Comparison of ENCODE assay signal across 17 cellular contexts in the genomic region with DNA sequence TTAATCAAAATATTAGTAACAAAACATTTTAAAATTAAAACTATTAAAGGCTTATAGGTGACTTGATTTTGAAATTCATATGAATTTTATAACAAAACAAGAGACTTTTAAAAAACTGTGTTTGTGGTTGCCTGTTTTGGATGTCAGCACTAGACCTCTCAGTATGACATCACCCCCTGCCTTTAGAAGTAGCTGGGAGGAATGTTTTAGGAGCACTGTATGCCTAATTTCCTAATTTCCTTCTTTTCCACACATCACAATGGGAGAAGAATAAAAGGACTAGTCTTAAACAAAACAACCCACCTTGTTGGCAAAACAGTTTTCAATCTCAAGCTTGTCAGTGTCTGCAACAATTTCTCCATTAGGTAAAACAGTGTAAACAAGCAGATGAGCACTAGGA. TPM values are rescaled to one million over a fixed set of nuclear protein-coding genes. Genes with fewer than 3 reads are reported as not detected.
DNase-seq lines count a peak whose midpoint lies in the region; ATAC-seq, FAIRE-seq and TF ChIP-seq lines count a peak whose summit lies in the region.
"Had no signal": no experiment of that assay in that cellular context is flagged by ENCODE, and none has a peak within 500 bp of the region (broad histone marks: within the 10 kb centered on the region; RNA-seq: fewer than 3 reads in every experiment).

No MANE protein-coding gene starts in this region.

- H3K4me3 ChIP-seq in HEK293 (ENCODE audit: low read depth, low read length) = no peak overlapping the region
- no peak overlapping the region for H3K4me3 ChIP-seq in psoas muscle
- H3K4me3 ChIP-seq: BLaER1 treated with 17β-estradiol and CSF1 and Interleukin-3, amounts not matched to agents 10 nM and 100 nM; GM12878 had no signal

- H3K27ac ChIP-seq in HEK293 (ENCODE audit: extremely low read depth, low read depth, low read length) (no peak overlapping the region), psoas muscle (no peak overlapping the region)
- H3K27ac ChIP-seq: BLaER1 treated with 17β-estradiol and CSF1 and Interleukin-3, amounts not matched to agents 10 nM and 100 nM; HL-60 had no signal

- POLR2A ChIA-PET in HEK293 (lab: Yijun Ruan, JAX) = no interaction called here
- POLR2A ChIA-PET in WTC11 (lab: Charles Lee) = no interaction called here

- no peak for TF ChIP-seq CTCF in HEK293 (tag by site-specific recombination; IDR thresholded peaks at IDR 0.05)
- TF ChIP-seq CTCF in WTC11 (IDR thresholded peaks at IDR 0.05) = no peak
- no peak for TF ChIP-seq CTCF in mesothelial cell of epicardium (IDR thresholded peaks at IDR 0.05; ENCODE audit: unreplicated experiment)
- TF ChIP-seq CTCF in psoas muscle (IDR thresholded peaks at IDR 0.05) = no peak

- H3K27ac Mint-ChIP-seq in WTC11 (peak overlapping the region; percentile 55; the same call in 1 of the 2 replicates), mesothelial cell of epicardium (peak overlapping the region; percentile 85)
- H3K27ac Mint-ChIP-seq: CD4-positive, CD25-positive, alpha-beta regulatory T cell; H9; IgD-negative memory B cell had no signal

- H3K27me3 Mint-ChIP-seq in WTC11 (ENCODE audit: low read depth) (no peaks in the 10 kb centered on the region; the same call in 1 of the 2 replicates), mesothelial cell of epicardium (ENCODE audit: low read depth) (peaks cover 18% of the 10 kb centered on the region)

- H3K4me1 Mint-ChIP-seq in WTC11 (peaks cover 23% of the 10 kb centered on the region), mesothelial cell of epicardium (peaks cover 27% of the 10 kb centered on the region)
- H3K4me1 Mint-ChIP-seq: IgD-negative memory B cell had no signal

- FAIRE-seq in frontal cortex (lab: Jason Lieb, UNC) = no peak
- FAIRE-seq: GM12878, GM18507 had no signal

- H3K36me3 Mint-ChIP-seq in WTC11 (no peaks in the 10 kb centered on the region), mesothelial cell of epicardium (no peaks in the 10 kb centered on the region)

- H3K9me3 Mint-ChIP-seq in WTC11 = peaks cover 18% of the 10 kb centered on the region
- peaks cover 20% of the 10 kb centered on the region for H3K9me3 Mint-ChIP-seq in mesothelial cell of epicardium
- H3K9me3 Mint-ChIP-seq: H9 had no signal

- H3K27me3 ChIP-seq in psoas muscle (ENCODE audit: insufficient read depth in 3 of 3, low read length in 2 of 3) = peaks cover 0 to 2% (median 0%) of the 10 kb centered on the region in 3 donors
- H3K27me3 ChIP-seq: BLaER1 treated with 17β-estradiol and CSF1 and Interleukin-3, amounts not matched to agents 10 nM and 100 nM had no signal

- H3K36me3 ChIP-seq in HEK293 (ENCODE audit: control insufficient read depth in 2 of 2, insufficient read depth in 1 of 2, low read length in 2 of 2) = no peaks in the 10 kb centered on the region
- H3K36me3 ChIP-seq in psoas muscle (ENCODE audit: insufficient read depth in 1 of 2, low read depth in 1 of 2) = no peaks in the 10 kb centered on the region
- H3K36me3 ChIP-seq: BLaER1 treated with 17β-estradiol and CSF1 and Interleukin-3, amounts not matched to agents 10 nM and 100 nM had no signal

- H3K4me1 ChIP-seq in HEK293 (ENCODE audit: control insufficient read depth, insufficient read depth, low read length) (peaks cover 10% of the 10 kb centered on the region), psoas muscle (no peaks in the 10 kb centered on the region)
- H3K4me1 ChIP-seq: BLaER1 treated with 17β-estradiol and CSF1 and Interleukin-3, amounts not matched to agents 10 nM and 100 nM had no signal

- H3K9me3 ChIP-seq in HEK293 (ENCODE audit: control insufficient read depth, insufficient read depth, low read depth, low read length) (no peaks in the 10 kb centered on the region), psoas muscle (no peaks in the 10 kb centered on the region)
- H3K9me3 ChIP-seq: BLaER1 treated with 17β-estradiol and CSF1 and Interleukin-3, amounts not matched to agents 10 nM and 100 nM had no signal

- peak; percentile 81 for ATAC-seq in WTC11
- ATAC-seq in psoas muscle = no peak
- ATAC-seq: GM12878 had no signal

- intact Hi-C loops in psoas muscle (cut with DNase I) = no loop called here

- DNase-seq in NCI-H1105 treated with DMSO at 0.1 percent for 48 hours (lab: John Stamatoyannopoulos, UW) (peak; percentile 58), NCI-H1105 (lab: John Stamatoyannopoulos, UW) (no peak), WTC11 (ENCODE audit: low spot score) (no peak), mesothelial cell of epicardium (ENCODE audit: low spot score in 2 of 2, unreplicated experiment in 2 of 2) (no peak), psoas muscle (no peak), frontal cortex (ENCODE audit: low spot score in 2 of 2) (no peak), cerebellum (ENCODE audit: low spot score) (no peak)
- DNase-seq: CD4-positive, CD25-positive, alpha-beta regulatory T cell; H9 had no signal

- H3K4me3 Mint-ChIP-seq in WTC11 (no peak overlapping the region), mesothelial cell of epicardium (no peak overlapping the region)
- H3K4me3 Mint-ChIP-seq: CD4-positive, CD25-positive, alpha-beta regulatory T cell; H9; IgD-negative memory B cell had no signal

- CTCF ChIA-PET in HEK293 (lab: Yijun Ruan, JAX) = no interaction called here
- CTCF ChIA-PET in WTC11 (lab: Charles Lee) = interaction anchor here (1.5 kb wide), 1 partner anchor 121 kb away, joined by 4 read pairs; no protein-coding TSS in a partner anchor

TF ChIP-seq in HEK293, 187 proteins besides CTCF, POLR2A, EP300 and RAD21 (continues in another document):
- 0 out of 2 replicates have a peak, but pooled peaks have one; percentile 12 for TF ChIP-seq IKZF3 (tag by site-specific recombination; IDR thresholded peaks at IDR 0.05)
- 0 out of 2 replicates have a peak, but pooled peaks have one; percentile 16 for TF ChIP-seq ZIC2 (tag by site-specific recombination; IDR thresholded peaks at IDR 0.05)
- TF ChIP-seq ZNF202 (tag by site-specific recombination; IDR thresholded peaks at IDR 0.05; ENCODE audit: borderline replicate concordance) = no peak
- peak; percentile 70; the same call in 1 of the 2 replicates for TF ChIP-seq PRDM1 (tag by site-specific recombination; IDR thresholded peaks at IDR 0.05)
- no peak for TF ChIP-seq TRIM28 (IDR thresholded peaks at IDR 0.05; ENCODE audit: borderline replicate concordance, low read length)
- no peak for TF ChIP-seq ZNF555 (tag by site-specific recombination; conservative IDR thresholded peaks at IDR 0.05)
- no peak for TF ChIP-seq ZNF707 (tag by site-specific recombination; IDR thresholded peaks at IDR 0.05)
- peak; percentile 40; the same call in 1 of the 2 replicates for TF ChIP-seq ZNF629 (tag by site-specific recombination; IDR thresholded peaks at IDR 0.05)
- TF ChIP-seq ZNF394 (tag by site-specific recombination; IDR thresholded peaks at IDR 0.05; ENCODE audit: borderline replicate concordance) = 0 out of 2 replicates have a peak, but pooled peaks have one; percentile 26
- no peak for TF ChIP-seq OVOL3 (tag by site-specific recombination; IDR thresholded peaks at IDR 0.05)
- TF ChIP-seq ZBTB21 (tag by site-specific recombination; IDR thresholded peaks at IDR 0.05) = 0 out of 2 replicates have a peak, but pooled peaks have one; percentile 33
- TF ChIP-seq ZNF335 (tag by site-specific recombination; conservative IDR thresholded peaks at IDR 0.05) = peak; percentile 72

TF ChIP-seq in WTC11, 78 proteins besides CTCF, POLR2A, EP300 and RAD21 (continues in another document):
- no peak for TF ChIP-seq TP53 (CRISPR knock-in tag; IDR thresholded peaks at IDR 0.05)
- no peak for TF ChIP-seq AR (CRISPR knock-in tag; IDR thresholded peaks at IDR 0.05)
- no peak for TF ChIP-seq JUN (CRISPR knock-in tag; IDR thresholded peaks at IDR 0.05)
- TF ChIP-seq ZNF396 (CRISPR knock-in tag; IDR thresholded peaks at IDR 0.05; ENCODE audit: borderline replicate concordance) = no peak
- TF ChIP-seq PRRX2 (CRISPR knock-in tag; IDR thresholded peaks at IDR 0.05) = no peak
- no peak for TF ChIP-seq ZNF121 (CRISPR knock-in tag; IDR thresholded peaks at IDR 0.05)
- no peak for TF ChIP-seq MYBL2 (CRISPR knock-in tag; IDR thresholded peaks at IDR 0.05)
- no peak for TF ChIP-seq ATF3 (CRISPR knock-in tag; conservative IDR thresholded peaks at IDR 0.05)
- TF ChIP-seq, protein P1, sequence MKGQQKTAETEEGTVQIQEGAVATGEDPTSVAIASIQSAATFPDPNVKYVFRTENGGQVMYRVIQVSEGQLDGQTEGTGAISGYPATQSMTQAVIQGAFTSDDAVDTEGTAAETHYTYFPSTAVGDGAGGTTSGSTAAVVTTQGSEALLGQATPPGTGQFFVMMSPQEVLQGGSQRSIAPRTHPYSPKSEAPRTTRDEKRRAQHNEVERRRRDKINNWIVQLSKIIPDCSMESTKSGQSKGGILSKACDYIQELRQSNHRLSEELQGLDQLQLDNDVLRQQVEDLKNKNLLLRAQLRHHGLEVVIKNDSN (CRISPR knock-in tag; IDR thresholded peaks at IDR 0.05) = no peak
- no peak for TF ChIP-seq ZNF232 (CRISPR knock-in tag; IDR thresholded peaks at IDR 0.05)

RNA-seq across cellular contexts. Expression of gene PZP, which starts 48.1 kb away (rescaled TPM):
- total RNA-seq in WTC11 (2021) (0.15 to 0.25 TPM (median 0.18 TPM) in 3 replicates), mesothelial cell of epicardium (not detected in 3 replicates), psoas muscle (under 1 TPM; 0.11 to 0.25 (median 0.16) TPM), frontal cortex (under 0.01 TPM), cerebellum (not detected)
- polyA plus RNA-seq in psoas muscle = under 1 TPM; 0.13 to 0.20 (median 0.17) TPM
- total RNA-seq: CD4-positive, CD25-positive, alpha-beta regulatory T cell; Daoy; G401; GM12878; H9 had no signal
- polyA plus RNA-seq: GM12878, IgD-negative memory B cell had no signal
